ENCODE assay signal across 8 cellular contexts in genomic region chr12:64256166-64256800, GRCh38. TPM values are rescaled to one million over a fixed set of nuclear protein-coding genes. Genes with fewer than 3 reads are reported as not detected.
A peak's percentile ranks its signal among the peaks of the same experiment; 100 is the strongest.
DNase-seq lines count a peak whose midpoint lies in the region; ATAC-seq and TF ChIP-seq lines count a peak whose summit lies in the region.

No MANE protein-coding gene starts in this region.

- H3K27me3 Mint-ChIP-seq in stimulated activated memory B cell treated with anti-CD40 and anti-IgM and Interleukin-4, amounts not matched to agents 10 μg/mL and 1 μg/mL and 100 μg/mL, for 72 hours = no peaks in the 10 kb centered on the region

- no peaks in the 10 kb centered on the region for H3K36me3 Mint-ChIP-seq in stimulated activated memory B cell treated with anti-CD40 and anti-IgM and Interleukin-4, amounts not matched to agents 10 μg/mL and 1 μg/mL and 100 μg/mL, for 72 hours

- H3K9me2 ChIP-seq in Loucy (replicated peaks; ENCODE audit: low read depth, low read length) = no peaks in the 10 kb centered on the region
- H3K9me2 ChIP-seq in neural cell (ENCODE audit: insufficient read depth, low read length) = no peaks in the 10 kb centered on the region

- H3K4me1 Mint-ChIP-seq in stimulated activated memory B cell treated with anti-CD40 and anti-IgM and Interleukin-4, amounts not matched to agents 10 μg/mL and 1 μg/mL and 100 μg/mL, for 72 hours = no peaks in the 10 kb centered on the region

- H3K4me3 ChIP-seq in Loucy (ENCODE audit: low read length, poor library complexity, severe bottlenecking) = no peak overlapping the region
- no peak overlapping the region for H3K4me3 ChIP-seq in neural cell (ENCODE audit: low read length)

- H3K27ac Mint-ChIP-seq in stimulated activated memory B cell treated with anti-CD40 and anti-IgM and Interleukin-4, amounts not matched to agents 10 μg/mL and 1 μg/mL and 100 μg/mL, for 72 hours = no peak overlapping the region

- no peak overlapping the region for H2AFZ ChIP-seq in Loucy (ENCODE audit: low read length)
- H2AFZ ChIP-seq in neural cell (ENCODE audit: low read depth, low read length) = no peak overlapping the region

- no peaks in the 10 kb centered on the region for H3K4me1 ChIP-seq in Loucy (ENCODE audit: insufficient read depth, low read length, poor library complexity, severe bottlenecking)

- H3K79me2 ChIP-seq in Loucy (ENCODE audit: insufficient read depth, low read length) (no peaks in the 10 kb centered on the region), neural cell (replicated peaks; ENCODE audit: insufficient read depth, low read length) (no peaks in the 10 kb centered on the region)

- no peaks in the 10 kb centered on the region for H4K20me1 ChIP-seq in Loucy (ENCODE audit: insufficient read depth, low read length, poor library complexity, severe bottlenecking)
- no peaks in the 10 kb centered on the region for H4K20me1 ChIP-seq in neural cell (ENCODE audit: insufficient read depth)

- ATAC-seq in esophagus mucosa = peak; percentile 50
- ATAC-seq in GM19328 (IDR thresholded peaks at IDR 0.05; ENCODE audit: unreplicated experiment) = no peak
- no peak for ATAC-seq in HG02870 (IDR thresholded peaks at IDR 0.05; ENCODE audit: unreplicated experiment)
- no peak for ATAC-seq in stimulated activated memory B cell treated with anti-CD40 and anti-IgM and Interleukin-4, amounts not matched to agents 10 μg/mL and 1 μg/mL and 100 μg/mL, for 72 hours

- no peak for TF ChIP-seq EP300 in neural cell (conservative IDR thresholded peaks at IDR 0.05; ENCODE audit: poor library complexity, severe bottlenecking)

- H3K27ac ChIP-seq in neural cell (ENCODE audit: low read length) = no peak overlapping the region

- no peaks in the 10 kb centered on the region for H3K9me3 Mint-ChIP-seq in stimulated activated memory B cell treated with anti-CD40 and anti-IgM and Interleukin-4, amounts not matched to agents 10 μg/mL and 1 μg/mL and 100 μg/mL, for 72 hours

- H3F3A ChIP-seq in Loucy (ENCODE audit: low read depth) (no peaks in the 10 kb centered on the region), neural cell (ENCODE audit: insufficient read depth, low read length, poor library complexity, severe bottlenecking) (no peaks in the 10 kb centered on the region)

- no peak overlapping the region for H3K4me2 ChIP-seq in Loucy (ENCODE audit: low read depth, low read length, poor library complexity, severe bottlenecking)
- no peak overlapping the region for H3K4me2 ChIP-seq in neural cell (ENCODE audit: low read length)

- no peak overlapping the region for H3K4me3 Mint-ChIP-seq in stimulated activated memory B cell treated with anti-CD40 and anti-IgM and Interleukin-4, amounts not matched to agents 10 μg/mL and 1 μg/mL and 100 μg/mL, for 72 hours

- peak; percentile 94 for TF ChIP-seq RAD21 in neural cell (conservative IDR thresholded peaks at IDR 0.05)

- H3K27me3 ChIP-seq in Loucy (ENCODE audit: insufficient read depth, low read length, poor library complexity, severe bottlenecking) (no peaks in the 10 kb centered on the region), neural cell (ENCODE audit: insufficient read depth, low read depth, low read length) (no peaks in the 10 kb centered on the region)

- DNase-seq in G401 (ENCODE audit: low spot score) (peak; percentile 69), RKO (ENCODE audit: low spot score) (peak; percentile 70)

- TF ChIP-seq CTCF in Loucy (conservative IDR thresholded peaks at IDR 0.05; ENCODE audit: low read length) (peak; percentile 80), neural cell (IDR thresholded peaks at IDR 0.05; ENCODE audit: poor library complexity, severe bottlenecking) (peak; percentile 89)

- in situ Hi-C loops in G401 (cut with HindIII; ENCODE audit: low sequenced_read_pairs) = loop anchor here (25.0 kb wide), 1 partner anchor 444 kb away; no protein-coding TSS in a partner anchor

- H3K9ac ChIP-seq in Loucy (ENCODE audit: low read depth, low read length, poor library complexity, severe bottlenecking) = no peak overlapping the region
- no peak overlapping the region for H3K9ac ChIP-seq in neural cell (ENCODE audit: low read length)

- H3K9me3 ChIP-seq in Loucy (ENCODE audit: insufficient read depth, low read depth, low read length) (no peaks in the 10 kb centered on the region), neural cell (ENCODE audit: low read length) (no peaks in the 10 kb centered on the region)

- H3K36me3 ChIP-seq in Loucy (ENCODE audit: insufficient read depth, low read length) (no peaks in the 10 kb centered on the region), neural cell (ENCODE audit: insufficient read depth, low read length) (no peaks in the 10 kb centered on the region)

TF ChIP-seq in neural cell, 6 proteins besides CTCF, POLR2A, EP300 and RAD21:
- TF ChIP-seq SMC3 (conservative IDR thresholded peaks at IDR 0.05; ENCODE audit: poor library complexity) (peak; percentile 97), EZH2 (IDR thresholded peaks at IDR 0.05; ENCODE audit: borderline replicate concordance, insufficient read depth, low read length, poor library complexity, severe bottlenecking) (no peak)

RNA-seq across cellular contexts. Expression of gene KICS2, which starts 34.2 kb away (rescaled TPM):
- 1.9 and 9.6 TPM in 2 replicates for total RNA-seq in G401 (2014; rRNA removed; shearing (Covaris generic))
- total RNA-seq in esophagus mucosa = 8.2 TPM
- 0.50 and 0.83 TPM in 2 replicates for polyA plus RNA-seq in neural cell
- 5.4 and 6.7 TPM in 2 replicates for polyA minus RNA-seq in neural cell
